26 cellular contexts compared by ENCODE assay signal in the genomic region with DNA sequence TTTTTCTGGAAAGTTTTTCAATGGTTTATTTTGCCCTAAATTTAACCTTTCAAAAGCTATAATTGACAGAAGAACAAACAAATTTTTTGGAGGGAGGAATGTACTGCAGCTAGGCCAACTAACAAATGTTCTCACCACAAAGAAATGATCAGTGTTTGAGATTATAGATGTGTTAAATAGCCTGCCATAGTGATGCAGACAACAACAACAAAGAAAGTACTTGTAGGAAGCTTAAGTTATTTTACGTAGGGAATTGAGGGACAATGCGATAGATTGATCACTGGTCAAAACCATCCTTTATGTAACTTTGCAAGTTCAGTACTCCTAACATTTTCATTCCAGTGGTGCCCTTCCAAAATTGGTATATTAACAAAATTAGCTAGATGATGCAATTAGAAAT.
"Had no signal": no experiment of that assay in that cellular context is flagged by ENCODE, and none has a peak within 500 bp of the region (broad histone marks: within the 10 kb centered on the region; RNA-seq: fewer than 3 reads in every experiment).

No MANE protein-coding gene starts in this region.

- H3K4me3 ChIP-seq: left ventricle myocardium inferior, lung, mucosa of descending colon, ovary, skin epidermis, stomach, testis, thyroid gland, transverse colon, upper lobe of left lung, vagina had no signal

- H3K27ac Mint-ChIP-seq: naive thymus-derived CD4-positive, alpha-beta T cell; natural killer cell treated with Interleukin-12 subunit alpha and Interleukin-12 subunit beta and Interleukin-15 and Interleukin-18, amount 100 ng/mL, for 72 hours; progenitor cell of endocrine pancreas; stimulated activated naive B cell treated with anti-CD40 and anti-IgM and Interleukin-4, amounts not matched to agents 10 μg/mL and 1 μg/mL and 100 μg/mL, for 72 hours had no signal

- H3K36me3 ChIP-seq: left ventricle myocardium inferior, ovary, stomach, thyroid gland, transverse colon, upper lobe of left lung, vagina had no signal

- H3K4me1 ChIP-seq: left ventricle myocardium inferior, stomach, testis, thyroid gland, transverse colon, upper lobe of left lung, vagina had no signal

- H3K4me3 Mint-ChIP-seq: naive thymus-derived CD4-positive, alpha-beta T cell; natural killer cell treated with Interleukin-12 subunit alpha and Interleukin-12 subunit beta and Interleukin-15 and Interleukin-18, amount 100 ng/mL, for 72 hours; stimulated activated naive B cell treated with anti-CD40 and anti-IgM and Interleukin-4, amounts not matched to agents 10 μg/mL and 1 μg/mL and 100 μg/mL, for 72 hours had no signal

- H3K27me3 ChIP-seq: ovary, stomach, testis, thyroid gland, transverse colon, upper lobe of left lung, vagina had no signal

- ATAC-seq: mucosa of descending colon; naive thymus-derived CD4-positive, alpha-beta T cell; natural killer cell treated with Interleukin-12 subunit alpha and Interleukin-12 subunit beta and Interleukin-15 and Interleukin-18, amount 100 ng/mL, for 72 hours; right cardiac atrium; sciatic nerve; stimulated activated naive B cell treated with anti-CD40 and anti-IgM and Interleukin-4, amounts not matched to agents 10 μg/mL and 1 μg/mL and 100 μg/mL, for 72 hours; stimulated activated naive CD8-positive, alpha-beta T cell treated with anti-CD3 and anti-CD28 coated beads, Interleukin-15, Interleukin-2, amounts not matched to agents 100 U/mL and 50 U/mL, for 24 hours had no signal

- H3K36me3 Mint-ChIP-seq: stimulated activated naive B cell treated with anti-CD40 and anti-IgM and Interleukin-4, amounts not matched to agents 10 μg/mL and 1 μg/mL and 100 μg/mL, for 72 hours had no signal

- H3K27ac ChIP-seq: left ventricle myocardium inferior, ovary, skin epidermis, stomach, testis, thyroid gland, transverse colon, upper lobe of left lung, vagina had no signal

- H3K27me3 Mint-ChIP-seq: naive thymus-derived CD4-positive, alpha-beta T cell; natural killer cell treated with Interleukin-12 subunit alpha and Interleukin-12 subunit beta and Interleukin-15 and Interleukin-18, amount 100 ng/mL, for 72 hours; progenitor cell of endocrine pancreas; stimulated activated naive B cell treated with anti-CD40 and anti-IgM and Interleukin-4, amounts not matched to agents 10 μg/mL and 1 μg/mL and 100 μg/mL, for 72 hours had no signal

- H3K4me1 Mint-ChIP-seq: naive thymus-derived CD4-positive, alpha-beta T cell; stimulated activated naive B cell treated with anti-CD40 and anti-IgM and Interleukin-4, amounts not matched to agents 10 μg/mL and 1 μg/mL and 100 μg/mL, for 72 hours had no signal

- DNase-seq: hypothalamus; islet precursor cell; left ventricle myocardium inferior; midbrain; mucosa of descending colon; naive thymus-derived CD4-positive, alpha-beta T cell; ovary; retina; right cardiac atrium; stimulated activated CD4-positive, alpha-beta T cell treated with anti-CD3 and anti-CD28 coated beads, Interleukin-12 subunit alpha, Interleukin-12 subunit beta, amount 100 ng/mL, for 4 hours; stimulated activated CD4-positive, alpha-beta T cell treated with anti-CD3 and anti-CD28 coated beads, Interleukin-15, amount 100 ng/mL, for 24 hours; stimulated activated CD4-positive, alpha-beta T cell treated with anti-CD3 and anti-CD28 coated beads, Interleukin-2, amount 100 ng/mL, for 24 hours; stimulated activated CD4-positive, alpha-beta T cell treated with anti-CD3 and anti-CD28 coated beads, Interleukin-4, amount 100 ng/mL, for 1 hour; stimulated activated naive B cell treated with anti-CD40 and anti-IgM and Interleukin-4, amounts not matched to agents 10 μg/mL and 1 μg/mL and 100 μg/mL, for 72 hours; stimulated activated naive CD8-positive, alpha-beta T cell treated with anti-CD3 and anti-CD28 coated beads, Interleukin-15, Interleukin-2, amounts not matched to agents 100 U/mL and 50 U/mL, for 24 hours; stomach; testis; thyroid gland; transverse colon; upper lobe of left lung had no signal

- H3K9me3 ChIP-seq: mucosa of descending colon, ovary, testis, thyroid gland, transverse colon, vagina had no signal
